24 cellular contexts compared by ENCODE assay signal in genomic region chr5:41151562-41151961, GRCh38.
"Had no signal": no experiment of that assay in that cellular context is flagged by ENCODE, and none has a peak within 500 bp of the region (broad histone marks: within the 10 kb centered on the region; RNA-seq: fewer than 3 reads in every experiment).

No MANE protein-coding gene starts in this region.

- H3K36me3 ChIP-seq: ascending aorta had no signal

- H3K4me3 ChIP-seq: ascending aorta, SK-N-MC had no signal

- ATAC-seq: activated T-cell treated with anti-CD3 and anti-CD28 coated beads, Interleukin-2, amount 50 U/mL, for 72 hours had no signal

- DNase-seq: activated CD4-positive, alpha-beta memory T cell treated with anti-CD3 and anti-CD28 coated beads for 36 hours; activated CD4-positive, alpha-beta T cell treated with anti-CD3 and anti-CD28 coated beads, Interleukin-2, amount 10 ng/mL, durations not matched to agents 7 days and 5 days; activated CD4-positive, CD25-positive, alpha-beta regulatory T cell; activated CD8-positive, alpha-beta memory T cell treated with anti-CD3 and anti-CD28 coated beads for 24 hours; activated gamma-delta T cell treated with Interleukin-2 at 50 U/mL for 16 hours; activated naive CD4-positive, alpha-beta T cell treated with anti-CD3 and anti-CD28 coated beads, Interleukin-2, amount 10 ng/mL, durations not matched to agents 7 days and 5 days; activated naive CD8-positive, alpha-beta T cell treated with anti-CD3 and anti-CD28 coated beads for 36 hours; activated T-cell treated with anti-CD3 and anti-CD28 coated beads, Interleukin-2, amount 50 U/mL, for 72 hours; IMR-90; KBM-7; NCI-H1092 treated with DMSO at 0.1 percent for 48 hours; NCI-H1417 treated with DMSO at 0.1 percent for 48 hours; NCI-H1694; NCI-H2029; NCI-H2107; NCI-H2171 treated with DMSO at 0.1 percent for 48 hours; NCI-H345; NCI-H510A; NCI-H526 treated with DMSO at 0.1 percent for 48 hours; NCI-H82; T-helper 1 cell had no signal

- H3K27me3 ChIP-seq: ascending aorta had no signal

- H3K9me3 ChIP-seq: ascending aorta had no signal

- H3K27ac ChIP-seq: ascending aorta, SK-N-MC, VCaP had no signal
